Comparison of ENCODE assay signal across 9 cellular contexts in the genomic region with DNA sequence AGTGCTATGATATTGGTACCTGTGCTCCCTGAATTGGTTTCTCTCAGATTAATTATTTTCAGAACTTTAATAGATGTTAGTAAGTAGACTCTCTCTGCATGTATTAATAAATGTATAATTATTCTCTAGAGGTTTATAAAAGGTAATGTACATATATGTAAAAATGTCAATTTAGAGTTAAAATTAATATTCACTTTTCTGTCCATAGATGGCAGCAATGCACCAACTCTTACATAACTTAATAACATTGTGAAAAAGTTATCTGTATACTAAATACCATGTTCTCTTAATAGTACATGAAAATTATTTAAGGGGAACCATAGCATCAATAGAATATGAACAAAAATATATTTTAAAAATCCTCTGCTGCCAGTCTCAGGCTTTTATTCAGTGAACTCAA.
DNase-seq lines count a peak whose midpoint lies in the region; FAIRE-seq and TF ChIP-seq lines count a peak whose summit lies in the region.
"Had no signal": no experiment of that assay in that cellular context is flagged by ENCODE, and none has a peak within 500 bp of the region (broad histone marks: within the 10 kb centered on the region; RNA-seq: fewer than 3 reads in every experiment).

No MANE protein-coding gene starts in this region.

- FAIRE-seq in A204.1 (lab: Jason Lieb, UNC): peak; percentile 97

- DNase-seq in GM13977 (ENCODE audit: low spot score) (no peak), NCI-H2171 (lab: John Stamatoyannopoulos, UW) (peak; percentile 20), fibroblast of lung (ENCODE audit: low read depth in 2 of 2) (peak; percentile 3 to 39), germinal center (ENCODE audit: low spot score) (no peak), activated gamma-delta T cell treated with Interleukin-2 at 50 U/mL for 16 hours (no peak), HAP-1 (ENCODE audit: low spot score in 2 of 2) (no peak)
- DNase-seq in activated CD4-positive, alpha-beta T cell treated with anti-CD3 and anti-CD28 coated beads for 4 hours: no peak

- H3K4me1 ChIP-seq in fibroblast of lung (ENCODE audit: control insufficient read depth, extremely low read depth, insufficient read depth, low read length) (no peaks in the 10 kb centered on the region), HAP-1 (peaks cover 23% of the 10 kb centered on the region)

- no peaks in the 10 kb centered on the region for H4K20me1 ChIP-seq in fibroblast of lung (ENCODE audit: control insufficient read depth, extremely low read depth, insufficient read depth, low read length)

- H3K9me3 ChIP-seq in fibroblast of lung (ENCODE audit: control insufficient read depth, insufficient read depth, low read depth, low read length): no peaks in the 10 kb centered on the region
- H3K9me3 ChIP-seq in HAP-1: no peaks in the 10 kb centered on the region
- H3K9me3 ChIP-seq: thoracic aorta had no signal

- H3K9ac ChIP-seq in fibroblast of lung (ENCODE audit: insufficient read depth, low read length): no peak overlapping the region

- in situ Hi-C loops in GM13977 (cut with MboI; ENCODE audit: low pct_unique_long_range_greater_than_20kb, low sequenced_read_pairs, unreplicated experiment): no loop called here
- in situ Hi-C loops in HAP-1 (cut with MboI; ENCODE audit: low sequenced_read_pairs): loop anchor here (25.0 kb wide), 2 partner anchors 339 to 889 kb away; no protein-coding TSS in a partner anchor

- H3K79me2 ChIP-seq in fibroblast of lung (ENCODE audit: control insufficient read depth, insufficient read depth, low read length): no peaks in the 10 kb centered on the region

- no peak overlapping the region for H3K4me3 ChIP-seq in fibroblast of lung (replicated peaks in 1 of 4; ENCODE audit: control extremely low read depth in 1 of 4, insufficient read depth in 1 of 4, low read depth in 3 of 4, low read length in 4 of 4)
- no peak overlapping the region for H3K4me3 ChIP-seq in HAP-1
- H3K4me3 ChIP-seq: thoracic aorta had no signal

- TF ChIP-seq CTCF in GM13977 (IDR thresholded peaks at IDR 0.05; ENCODE audit: extremely low read depth, insufficient read depth, missing control alignments) (peak; percentile 41), fibroblast of lung (conservative IDR thresholded peaks at IDR 0.05 in 1 of 2, IDR thresholded peaks at IDR 0.05 in 1 of 2; ENCODE audit: low read depth in 1 of 2, low read length in 2 of 2) (peak in 1 of 2 donors; percentile 30)

- no peak overlapping the region for H3K27ac ChIP-seq in fibroblast of lung (ENCODE audit: insufficient read depth, low read length)
- H3K27ac ChIP-seq: thoracic aorta had no signal

- no peak overlapping the region for H2AFZ ChIP-seq in fibroblast of lung (ENCODE audit: low read length)

- H3K36me3 ChIP-seq in fibroblast of lung (ENCODE audit: control insufficient read depth, insufficient read depth, low read length) (no peaks in the 10 kb centered on the region), HAP-1 (replicated peaks) (no peaks in the 10 kb centered on the region)
- H3K36me3 ChIP-seq: thoracic aorta had no signal

- H3K4me2 ChIP-seq in fibroblast of lung (ENCODE audit: extremely low read depth, insufficient read depth, low read length): no peak overlapping the region

- H3K27me3 ChIP-seq in fibroblast of lung (ENCODE audit: control insufficient read depth, insufficient read depth, low read length) (no peaks in the 10 kb centered on the region), HAP-1 (ENCODE audit: low read depth) (no peaks in the 10 kb centered on the region)

Comparison
In these comparisons a context has a peak if more than half of its experiments do, and no peak if none do; other contexts are left out.
1. DNase-seq: peak in NCI-H2171 (single experiment) and fibroblast of lung (2 of 2); none in GM13977 (single experiment), germinal center (single experiment), activated gamma-delta T cell treated with Interleukin-2 at 50 U/mL for 16 hours (single experiment), HAP-1 (0 of 2) and activated CD4-positive, alpha-beta T cell treated with anti-CD3 and anti-CD28 coated beads for 4 hours (0 of 2).